Comparison of ENCODE assay signal across 25 cellular contexts in the genomic region with DNA sequence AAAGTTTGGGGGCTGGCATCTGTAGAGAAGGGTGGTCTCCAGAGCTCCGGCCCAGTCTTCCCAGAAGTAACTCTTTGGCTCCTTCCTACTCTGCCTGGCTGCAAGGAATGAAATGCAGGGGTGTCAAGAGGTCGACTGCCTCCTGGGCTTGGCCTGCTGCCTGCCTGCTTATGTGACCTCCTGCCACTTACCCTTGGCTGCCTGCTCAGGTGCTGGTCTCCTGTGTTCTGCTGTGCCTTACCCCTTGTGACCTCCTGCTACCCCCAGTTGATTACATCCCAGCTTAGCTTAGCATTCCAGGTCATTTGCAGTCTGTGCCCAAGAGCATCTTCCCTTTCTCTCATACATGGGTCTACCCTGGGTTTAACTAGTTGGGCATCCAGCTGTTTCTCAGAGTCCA.
"Had no signal": no experiment of that assay in that cellular context is flagged by ENCODE, and none has a peak within 500 bp of the region (broad histone marks: within the 10 kb centered on the region; RNA-seq: fewer than 3 reads in every experiment).

No MANE protein-coding gene starts in this region.

- ATAC-seq: mucosa of descending colon; naive thymus-derived CD4-positive, alpha-beta T cell; natural killer cell treated with Interleukin-12 subunit alpha and Interleukin-12 subunit beta and Interleukin-15 and Interleukin-18, amount 100 ng/mL, for 72 hours; right lobe of liver; stimulated activated memory B cell treated with anti-CD40 and anti-IgM and Interleukin-4, amounts not matched to agents 10 μg/mL and 1 μg/mL and 100 μg/mL, for 72 hours; stimulated activated naive CD8-positive, alpha-beta T cell treated with anti-CD3 and anti-CD28 coated beads, Interleukin-15, amount 100 ng/mL, for 72 hours had no signal

- DNase-seq: islet precursor cell; left ventricle myocardium inferior; midbrain; mucosa of descending colon; naive thymus-derived CD4-positive, alpha-beta T cell; occipital lobe; ovary; right lobe of liver; stimulated activated CD4-positive, alpha-beta T cell treated with anti-CD3 and anti-CD28 coated beads, Interleukin-1b, Interleukin-23, amount 100 ng/mL, for 48 hours; stimulated activated CD4-positive, alpha-beta T cell treated with anti-CD3 and anti-CD28 coated beads, Interleukin-2, amount 100 ng/mL, for 48 hours; stimulated activated CD4-positive, alpha-beta T cell treated with anti-CD3 and anti-CD28 coated beads, Interleukin-4, amount 100 ng/mL, for 4 hours; stimulated activated CD8-positive, alpha-beta memory T cell treated with anti-CD3 and anti-CD28 coated beads, Interleukin-4, amount 100 ng/mL, for 48 hours; stimulated activated naive CD4-positive, alpha-beta T cell treated with Interleukin-2 at 50 U/mL for 16 hours; stimulated activated naive CD8-positive, alpha-beta T cell treated with anti-CD3 and anti-CD28 coated beads, Interleukin-15, amount 100 ng/mL, for 72 hours; testis; transverse colon had no signal

- H3K4me1 ChIP-seq: right atrium auricular region, right lobe of liver, testis, thyroid gland, transverse colon, upper lobe of left lung had no signal

- H3K4me3 ChIP-seq: hepatocyte, left ventricle myocardium inferior, lung, mucosa of descending colon, ovary, right atrium auricular region, right lobe of liver, smooth muscle cell, testis, thyroid gland, transverse colon, upper lobe of left lung had no signal

- H3K27ac ChIP-seq: hepatocyte, left ventricle myocardium inferior, neutrophil, ovary, right atrium auricular region, right lobe of liver, testis, thyroid gland, transverse colon, upper lobe of left lung had no signal

- H3K4me2 ChIP-seq: hepatocyte, smooth muscle cell had no signal

- H3K27me3 ChIP-seq: hepatocyte, neutrophil, ovary, right atrium auricular region, right lobe of liver, testis, thyroid gland, transverse colon, upper lobe of left lung had no signal

- H3K36me3 ChIP-seq: left ventricle myocardium inferior, neutrophil, ovary, right atrium auricular region, right lobe of liver, thyroid gland, transverse colon, upper lobe of left lung had no signal

- H3K9me3 ChIP-seq: left ventricle myocardium inferior, mucosa of descending colon, neutrophil, ovary, right atrium auricular region, right lobe of liver, testis, thyroid gland, transverse colon, upper lobe of left lung had no signal

- H2AFZ ChIP-seq: hepatocyte had no signal
